8 cellular contexts compared by ENCODE assay signal in the genomic region with DNA sequence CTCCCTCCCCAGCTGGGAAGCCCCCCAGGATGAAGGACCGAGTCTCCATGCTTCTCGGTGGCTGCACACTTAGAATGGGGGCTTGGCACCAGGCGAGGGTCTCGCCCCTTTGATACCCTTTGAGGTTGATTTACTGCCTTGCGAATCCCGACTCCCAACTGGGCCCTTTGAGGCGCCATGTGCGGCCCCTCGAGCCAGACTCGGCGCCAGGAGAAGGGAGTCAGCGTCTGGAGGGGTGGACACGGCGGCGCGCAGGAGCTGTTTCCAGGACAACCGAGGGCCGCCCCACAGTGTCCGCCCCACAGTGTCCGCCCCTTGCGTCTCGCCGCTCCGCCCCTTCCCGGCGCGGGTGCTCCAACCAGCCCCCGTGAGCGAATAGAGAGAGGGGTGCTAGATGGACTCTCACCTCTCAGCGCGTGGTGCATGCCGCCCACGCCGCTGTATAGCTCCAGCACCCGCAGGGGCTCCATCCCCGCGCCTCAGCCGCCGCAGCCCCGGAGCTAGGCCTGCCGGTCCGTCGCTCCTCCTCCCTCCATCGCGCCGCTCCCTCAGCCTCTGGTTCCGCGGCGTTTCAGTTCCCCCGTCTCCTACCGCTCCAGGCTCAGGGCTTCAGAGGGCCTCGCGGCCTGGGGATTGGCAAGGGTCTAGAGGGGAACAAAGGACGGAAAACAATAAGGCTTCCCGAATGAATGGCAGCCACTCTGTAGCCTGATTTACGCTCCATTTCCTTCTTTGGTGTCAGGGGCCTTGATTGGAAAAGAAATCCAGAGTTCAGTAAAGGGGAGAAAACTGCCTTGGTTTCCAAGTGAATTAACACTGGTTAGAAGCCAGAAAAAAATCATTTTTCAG. TPM values are rescaled to one million over a fixed set of nuclear protein-coding genes. Genes with fewer than 3 reads are reported as not detected.
DNase-seq lines count a peak whose midpoint lies in the region; ATAC-seq and TF ChIP-seq lines count a peak whose summit lies in the region.

A gene with protein sequence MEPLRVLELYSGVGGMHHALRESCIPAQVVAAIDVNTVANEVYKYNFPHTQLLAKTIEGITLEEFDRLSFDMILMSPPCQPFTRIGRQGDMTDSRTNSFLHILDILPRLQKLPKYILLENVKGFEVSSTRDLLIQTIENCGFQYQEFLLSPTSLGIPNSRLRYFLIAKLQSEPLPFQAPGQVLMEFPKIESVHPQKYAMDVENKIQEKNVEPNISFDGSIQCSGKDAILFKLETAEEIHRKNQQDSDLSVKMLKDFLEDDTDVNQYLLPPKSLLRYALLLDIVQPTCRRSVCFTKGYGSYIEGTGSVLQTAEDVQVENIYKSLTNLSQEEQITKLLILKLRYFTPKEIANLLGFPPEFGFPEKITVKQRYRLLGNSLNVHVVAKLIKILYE (minus strand): TSS at position 508 of the 849 bp plus-strand sequence. CDS start 38 bp downstream, at position 470.

- peaks cover 22% of the 10 kb centered on the region for H3K79me2 ChIP-seq in DOHH2 (ENCODE audit: control insufficient read depth, low read length)

- no peak for TF ChIP-seq RAD21 in Ishikawa (IDR thresholded peaks at IDR 0.05; ENCODE audit: low read depth)

- peak within 1 kb of the TSS; percentile 25 for H3K27ac ChIP-seq in DOHH2 (ENCODE audit: low read depth, low read length)
- peak within 1 kb of the TSS; percentile 85 for H3K27ac ChIP-seq in foreskin keratinocyte
- peak within 1 kb of the TSS; percentile 87 for H3K27ac ChIP-seq in stomach smooth muscle (ENCODE audit: low read length)

- H3K4me1 ChIP-seq in DOHH2 (ENCODE audit: control insufficient read depth, low read length) (peaks cover 21% of the 10 kb centered on the region), foreskin keratinocyte (peaks cover 17% of the 10 kb centered on the region), neuron (ENCODE audit: insufficient read depth, low read length) (peaks cover 31% of the 10 kb centered on the region), stomach smooth muscle (ENCODE audit: control insufficient read depth, insufficient read depth, low read length) (peaks cover 3% of the 10 kb centered on the region)

- H3K4me3 ChIP-seq in DOHH2 (ENCODE audit: low read length) (peak within 1 kb of the TSS; percentile 79), neuron (ENCODE audit: low read length) (peak within 1 kb of the TSS; percentile 81), stomach smooth muscle (ENCODE audit: low read length in 2 of 2) (peak within 1 kb of the TSS; percentile 85 to 96)

- ATAC-seq in GM21576 (IDR thresholded peaks at IDR 0.05; ENCODE audit: unreplicated experiment) = peak; percentile 94
- peak; percentile 98 for ATAC-seq in foreskin keratinocyte

- no peaks in the 10 kb centered on the region for H3K36me3 ChIP-seq in DOHH2 (ENCODE audit: control insufficient read depth, low read length)
- H3K36me3 ChIP-seq in neuron (ENCODE audit: insufficient read depth, low read length) = no peaks in the 10 kb centered on the region
- no peaks in the 10 kb centered on the region for H3K36me3 ChIP-seq in stomach smooth muscle (ENCODE audit: control insufficient read depth in 2 of 2, insufficient read depth in 2 of 2, low read length in 2 of 2)

- 0 out of 2 replicates have a peak, but pooled peaks have one; percentile 42 for TF ChIP-seq EP300 in Ishikawa (IDR thresholded peaks at IDR 0.05; ENCODE audit: borderline replicate concordance)

- H3K27me3 ChIP-seq in DOHH2 (ENCODE audit: control insufficient read depth, low read length) (no peaks in the 10 kb centered on the region), foreskin keratinocyte (no peaks in the 10 kb centered on the region), neuron (ENCODE audit: insufficient read depth, low read length) (no peaks in the 10 kb centered on the region), stomach smooth muscle (ENCODE audit: control insufficient read depth in 1 of 2, insufficient read depth in 2 of 2, low read length in 2 of 2) (no peaks in the 10 kb centered on the region)

- H3K4me2 ChIP-seq in DOHH2 (ENCODE audit: low read length) = peak within 1 kb of the TSS; percentile 67

- no peaks in the 10 kb centered on the region for H4K20me1 ChIP-seq in DOHH2 (ENCODE audit: control insufficient read depth, insufficient read depth, low read depth, low read length)

- no peaks in the 10 kb centered on the region for H3K9me2 ChIP-seq in DOHH2 (replicated peaks; ENCODE audit: control insufficient read depth, low read length)

- peak within 1 kb of the TSS; percentile 88 to 94 for H3K9ac ChIP-seq in stomach smooth muscle (ENCODE audit: low read length in 2 of 2)

- TF ChIP-seq CTCF in DOHH2 (IDR thresholded peaks at IDR 0.05; ENCODE audit: low read depth, low read length, poor library complexity, severe bottlenecking) = no peak
- no peak for TF ChIP-seq CTCF in foreskin keratinocyte (conservative IDR thresholded peaks at IDR 0.05)

- no peaks in the 10 kb centered on the region for H3F3A ChIP-seq in DOHH2 (ENCODE audit: control insufficient read depth, insufficient read depth)

- TF ChIP-seq POLR2A in Raji (IDR thresholded peaks at IDR 0.05; ENCODE audit: insufficient read depth, low read depth, low read length) = peak; percentile 47; the same call in 1 of the 2 replicates

- DNase-seq in activated naive CD4-positive, alpha-beta T cell (lab: John Stamatoyannopoulos, UW) = peak; percentile 50 to 77 (median 76)
- DNase-seq in foreskin keratinocyte = peak; percentile 76 to 85

- H3K9me3 ChIP-seq in DOHH2 (ENCODE audit: control insufficient read depth, insufficient read depth, low read length) (no peaks in the 10 kb centered on the region), neuron (ENCODE audit: low read length) (no peaks in the 10 kb centered on the region), stomach smooth muscle (ENCODE audit: control insufficient read depth in 2 of 2, low read length in 2 of 2) (no peaks in the 10 kb centered on the region)

- peak within 1 kb of the TSS; percentile 40 for H2AFZ ChIP-seq in neuron (ENCODE audit: low read depth, low read length)

TF ChIP-seq in Ishikawa, 13 proteins besides CTCF, POLR2A, EP300 and RAD21:
- TF ChIP-seq, protein P1, sequence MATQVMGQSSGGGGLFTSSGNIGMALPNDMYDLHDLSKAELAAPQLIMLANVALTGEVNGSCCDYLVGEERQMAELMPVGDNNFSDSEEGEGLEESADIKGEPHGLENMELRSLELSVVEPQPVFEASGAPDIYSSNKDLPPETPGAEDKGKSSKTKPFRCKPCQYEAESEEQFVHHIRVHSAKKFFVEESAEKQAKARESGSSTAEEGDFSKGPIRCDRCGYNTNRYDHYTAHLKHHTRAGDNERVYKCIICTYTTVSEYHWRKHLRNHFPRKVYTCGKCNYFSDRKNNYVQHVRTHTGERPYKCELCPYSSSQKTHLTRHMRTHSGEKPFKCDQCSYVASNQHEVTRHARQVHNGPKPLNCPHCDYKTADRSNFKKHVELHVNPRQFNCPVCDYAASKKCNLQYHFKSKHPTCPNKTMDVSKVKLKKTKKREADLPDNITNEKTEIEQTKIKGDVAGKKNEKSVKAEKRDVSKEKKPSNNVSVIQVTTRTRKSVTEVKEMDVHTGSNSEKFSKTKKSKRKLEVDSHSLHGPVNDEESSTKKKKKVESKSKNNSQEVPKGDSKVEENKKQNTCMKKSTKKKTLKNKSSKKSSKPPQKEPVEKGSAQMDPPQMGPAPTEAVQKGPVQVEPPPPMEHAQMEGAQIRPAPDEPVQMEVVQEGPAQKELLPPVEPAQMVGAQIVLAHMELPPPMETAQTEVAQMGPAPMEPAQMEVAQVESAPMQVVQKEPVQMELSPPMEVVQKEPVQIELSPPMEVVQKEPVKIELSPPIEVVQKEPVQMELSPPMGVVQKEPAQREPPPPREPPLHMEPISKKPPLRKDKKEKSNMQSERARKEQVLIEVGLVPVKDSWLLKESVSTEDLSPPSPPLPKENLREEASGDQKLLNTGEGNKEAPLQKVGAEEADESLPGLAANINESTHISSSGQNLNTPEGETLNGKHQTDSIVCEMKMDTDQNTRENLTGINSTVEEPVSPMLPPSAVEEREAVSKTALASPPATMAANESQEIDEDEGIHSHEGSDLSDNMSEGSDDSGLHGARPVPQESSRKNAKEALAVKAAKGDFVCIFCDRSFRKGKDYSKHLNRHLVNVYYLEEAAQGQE (IDR thresholded peaks at IDR 0.05; ENCODE audit: low read depth) = no peak
- TF ChIP-seq CREB1 (IDR thresholded peaks at IDR 0.05; ENCODE audit: low read depth) (no peak), TAF1 (IDR thresholded peaks at IDR 0.05; ENCODE audit: low read depth) (peak; percentile 83), NFIC (IDR thresholded peaks at IDR 0.05) (no peak), EGR1 (IDR thresholded peaks at IDR 0.05) (peak; percentile 59), TEAD4 (IDR thresholded peaks at IDR 0.05) (no peak), CEBPB (IDR thresholded peaks at IDR 0.05) (no peak), TCF12 (IDR thresholded peaks at IDR 0.05; ENCODE audit: low read depth) (peak; percentile 68; the same call in 1 of the 2 replicates), ZBTB7A (IDR thresholded peaks at IDR 0.05; ENCODE audit: low read depth) (no peak), FOXM1 (IDR thresholded peaks at IDR 0.05; ENCODE audit: borderline replicate concordance, low read depth) (no peak), YY1 (IDR thresholded peaks at IDR 0.05; ENCODE audit: low read depth) (0 out of 2 replicates have a peak, but pooled peaks have one; percentile 63)
- TF ChIP-seq, protein P2, sequence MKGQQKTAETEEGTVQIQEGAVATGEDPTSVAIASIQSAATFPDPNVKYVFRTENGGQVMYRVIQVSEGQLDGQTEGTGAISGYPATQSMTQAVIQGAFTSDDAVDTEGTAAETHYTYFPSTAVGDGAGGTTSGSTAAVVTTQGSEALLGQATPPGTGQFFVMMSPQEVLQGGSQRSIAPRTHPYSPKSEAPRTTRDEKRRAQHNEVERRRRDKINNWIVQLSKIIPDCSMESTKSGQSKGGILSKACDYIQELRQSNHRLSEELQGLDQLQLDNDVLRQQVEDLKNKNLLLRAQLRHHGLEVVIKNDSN (IDR thresholded peaks at IDR 0.05) = peak; percentile 52
- TF ChIP-seq, protein P3, sequence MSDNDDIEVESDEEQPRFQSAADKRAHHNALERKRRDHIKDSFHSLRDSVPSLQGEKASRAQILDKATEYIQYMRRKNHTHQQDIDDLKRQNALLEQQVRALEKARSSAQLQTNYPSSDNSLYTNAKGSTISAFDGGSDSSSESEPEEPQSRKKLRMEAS (IDR thresholded peaks at IDR 0.05) = peak; percentile 80

RNA-seq across cellular contexts. Expression of the gene that starts here (rescaled TPM):
- total RNA-seq in foreskin keratinocyte = 5.3 and 5.7 TPM in 2 replicates
- polyA plus RNA-seq in foreskin keratinocyte = 2.8 and 3.2 TPM in 2 replicates

Comparison
In these comparisons a context has a peak if more than half of its experiments do, and no peak if none do; other contexts are left out.
1. Peak in every context shown above with its lines: DNase-seq, ATAC-seq, H3K4me3 ChIP-seq and H3K27ac ChIP-seq.
2. H3K27ac ChIP-seq: peak in every context shown above with its lines; median percentile 87 in stomach smooth muscle; 85 in foreskin keratinocyte; 25 in DOHH2.